In genomic region chr21:34204021-34204420, GRCh38 we compare ENCODE assay signal across 13 cellular contexts.
DNase-seq lines count a peak whose midpoint lies in the region; ATAC-seq and TF ChIP-seq lines count a peak whose summit lies in the region.
"Had no signal": no experiment of that assay in that cellular context is flagged by ENCODE, and none has a peak within 500 bp of the region (broad histone marks: within the 10 kb centered on the region; RNA-seq: fewer than 3 reads in every experiment).

No MANE protein-coding gene starts in this region.

- intact Hi-C loops in Right ventricle myocardium inferior (cut with DNase I) (loop anchor here (5.0 kb wide), 3 partner anchors 77 to 282 kb away; no protein-coding TSS in a partner anchor), uterus (cut with DNase I; ENCODE audit: low total_unique reads) (no loop called here)

- H4K91ac ChIP-seq in neuronal stem cell (ENCODE audit: low read depth, low read length, poor library complexity): no peak overlapping the region

- peak overlapping the region; percentile 73 for H2BK15ac ChIP-seq in neuronal stem cell (ENCODE audit: low read length)

- H3K4me3 ChIP-seq in cardiac muscle cell (no peak overlapping the region), neuronal stem cell (ENCODE audit: low read length in 2 of 2) (no peak overlapping the region), uterus (no peak overlapping the region)
- H3K4me3 ChIP-seq: SJSA1 had no signal

- H2AK5ac ChIP-seq in neuronal stem cell (ENCODE audit: low read depth, low read length): peak overlapping the region; percentile 97

- no CpG with 5 or more reads among the region's 10 CpGs for WGBS in neuronal stem cell (ENCODE audit: extremely low coverage in 2 of 2, insufficient read length in 2 of 2, insufficient replicate concordance in 1 of 2), 2 donors

- no peak overlapping the region for H3K4me3 Mint-ChIP-seq in activated CD8-positive, alpha-beta T cell treated with anti-CD3 and anti-CD28 coated beads, Interleukin-2, amount 10 ng/mL, durations not matched to agents 7 days and 5 days
- H3K4me3 Mint-ChIP-seq: activated naive CD8-positive, alpha-beta T cell treated with anti-CD3 and anti-CD28 coated beads, Interleukin-2, amount 50 U/mL, for 24 hours had no signal

- H3K4ac ChIP-seq in neuronal stem cell (ENCODE audit: low read length): no peak overlapping the region

- H3K79me1 ChIP-seq in neuronal stem cell (ENCODE audit: low read depth, low read length): no peaks in the 10 kb centered on the region

- H3K23ac ChIP-seq in neuronal stem cell (ENCODE audit: low read depth, low read length, poor library complexity): peak overlapping the region; percentile 26

- H3K9me3 ChIP-seq in cardiac muscle cell (ENCODE audit: low read depth): no peaks in the 10 kb centered on the region
- H3K9me3 ChIP-seq in neuronal stem cell (replicated peaks in 1 of 2; ENCODE audit: control insufficient read depth in 2 of 2, insufficient read depth in 1 of 2, low read depth in 1 of 2, low read length in 2 of 2): no peaks in the 10 kb centered on the region
- H3K9me3 ChIP-seq in uterus: no peaks in the 10 kb centered on the region
- H3K9me3 ChIP-seq: SJSA1 had no signal

- H3K14ac ChIP-seq in neuronal stem cell (ENCODE audit: low read length): no peak overlapping the region

- peaks cover 34% of the 10 kb centered on the region for H3K4me1 ChIP-seq in cardiac muscle cell (ENCODE audit: low read depth)
- H3K4me1 ChIP-seq in neuronal stem cell (ENCODE audit: control insufficient read depth in 2 of 2, insufficient read depth in 1 of 2, low read depth in 1 of 2, low read length in 2 of 2): peaks cover 28 to 29% of the 10 kb centered on the region in 2 donors
- H3K4me1 ChIP-seq in uterus: peaks cover 0 to 5% of the 10 kb centered on the region in 2 donors

- peak overlapping the region; percentile 11 for H2AFZ ChIP-seq in neuronal stem cell (ENCODE audit: low read length)

- H2BK5ac ChIP-seq in neuronal stem cell (ENCODE audit: low read length): peak overlapping the region; percentile 45

- H3K27me3 Mint-ChIP-seq in activated CD8-positive, alpha-beta T cell treated with anti-CD3 and anti-CD28 coated beads, Interleukin-2, amount 10 ng/mL, durations not matched to agents 7 days and 5 days (ENCODE audit: low read depth): no peaks in the 10 kb centered on the region

- H3K27me3 ChIP-seq in cardiac muscle cell: no peaks in the 10 kb centered on the region
- no peaks in the 10 kb centered on the region for H3K27me3 ChIP-seq in neuronal stem cell (ENCODE audit: control insufficient read depth in 3 of 3, insufficient read depth in 3 of 3, low read depth in 1 of 3, low read length in 3 of 3)
- H3K27me3 ChIP-seq in uterus: no peaks in the 10 kb centered on the region
- H3K27me3 ChIP-seq: SJSA1 had no signal

- peaks cover 5% of the 10 kb centered on the region for H3K36me3 Mint-ChIP-seq in activated CD8-positive, alpha-beta T cell treated with anti-CD3 and anti-CD28 coated beads, Interleukin-2, amount 10 ng/mL, durations not matched to agents 7 days and 5 days (ENCODE audit: low read depth)

- H4K8ac ChIP-seq in neuronal stem cell (ENCODE audit: low read depth, low read length): no peak overlapping the region

- H3K9ac ChIP-seq in neuronal stem cell (ENCODE audit: low read depth, low read length, poor library complexity): no peak overlapping the region

- peaks cover 48% of the 10 kb centered on the region for H3K4me1 Mint-ChIP-seq in activated CD8-positive, alpha-beta T cell treated with anti-CD3 and anti-CD28 coated beads, Interleukin-2, amount 10 ng/mL, durations not matched to agents 7 days and 5 days (ENCODE audit: low read depth)

- no peak overlapping the region for H3K4me2 ChIP-seq in neuronal stem cell (ENCODE audit: insufficient read depth, low read length, poor library complexity, severe bottlenecking)

- peak overlapping the region; percentile 58 for H3K18ac ChIP-seq in neuronal stem cell (ENCODE audit: low read length)

- peak overlapping the region; percentile 98 for H2BK120ac ChIP-seq in neuronal stem cell (ENCODE audit: low read depth, low read length)

- CTCF ChIA-PET in activated CD8-positive, alpha-beta T cell treated with anti-CD3 and anti-CD28 coated beads, Interleukin-2, amount 10 ng/mL, durations not matched to agents 7 days and 5 days (lab: Charles Lee): interaction anchor here (2.8 to 3.5 kb wide), 3 partner anchors 75 to 280 kb away, joined by 12 to 20 read pairs (median 12); no protein-coding TSS in a partner anchor

- POLR2A ChIA-PET in activated CD8-positive, alpha-beta T cell treated with anti-CD3 and anti-CD28 coated beads, Interleukin-2, amount 10 ng/mL, durations not matched to agents 7 days and 5 days (lab: Charles Lee): no interaction called here

- ATAC-seq in Right ventricle myocardium inferior (no peak), HG03280 (IDR thresholded peaks at IDR 0.05; ENCODE audit: unreplicated experiment) (no peak)
- no peak for ATAC-seq in activated CD8-positive, alpha-beta T cell treated with anti-CD3 and anti-CD28 coated beads, Interleukin-2, amount 10 ng/mL, durations not matched to agents 7 days and 5 days
- ATAC-seq: activated naive CD8-positive, alpha-beta T cell treated with anti-CD3 and anti-CD28 coated beads, Interleukin-2, amount 50 U/mL, for 24 hours had no signal

- DNase-seq in cardiac muscle cell (ENCODE audit: low read depth in 1 of 2, low spot score in 1 of 2): no peak
- DNase-seq in Right ventricle myocardium inferior (ENCODE audit: missing footprints): no peak
- peak in 1 of 61 donors; percentile 67 for DNase-seq in caudate nucleus (lab: John Stamatoyannopoulos, UW)
- DNase-seq in neuronal stem cell (ENCODE audit: low spot score): no peak
- DNase-seq in uterus: no peak
- DNase-seq in DMS53 (lab: John Stamatoyannopoulos, UW): no peak
- DNase-seq in activated CD8-positive, alpha-beta T cell treated with anti-CD3 and anti-CD28 coated beads, Interleukin-2, amount 10 ng/mL, durations not matched to agents 7 days and 5 days: no peak
- DNase-seq: activated CD4-positive, alpha-beta T cell treated with anti-CD3 and anti-CD28 coated beads for 4 hours; activated naive CD8-positive, alpha-beta T cell treated with anti-CD3 and anti-CD28 coated beads, Interleukin-2, amount 50 U/mL, for 24 hours; activated T-cell treated with anti-CD3 and anti-CD28 coated beads, Interleukin-2, amount 50 U/mL, for 1 hour; T-helper 9 cell had no signal

- no peaks in the 10 kb centered on the region for H3K9me3 Mint-ChIP-seq in activated CD8-positive, alpha-beta T cell treated with anti-CD3 and anti-CD28 coated beads, Interleukin-2, amount 10 ng/mL, durations not matched to agents 7 days and 5 days (ENCODE audit: insufficient read depth)

- TF ChIP-seq POLR2A in uterus (IDR thresholded peaks at IDR 0.05): no peak

- no peak for TF ChIP-seq CTCF in cardiac muscle cell (IDR thresholded peaks at IDR 0.05; ENCODE audit: low read depth, low read length)
- no peak for TF ChIP-seq CTCF in uterus (IDR thresholded peaks at IDR 0.05)

- no peak overlapping the region for H3K27ac Mint-ChIP-seq in activated CD8-positive, alpha-beta T cell treated with anti-CD3 and anti-CD28 coated beads, Interleukin-2, amount 10 ng/mL, durations not matched to agents 7 days and 5 days
- H3K27ac Mint-ChIP-seq: activated naive CD8-positive, alpha-beta T cell treated with anti-CD3 and anti-CD28 coated beads, Interleukin-2, amount 50 U/mL, for 24 hours had no signal

- peak overlapping the region; percentile 99 for H2BK12ac ChIP-seq in neuronal stem cell (ENCODE audit: low read length)

- H3K36me3 ChIP-seq in cardiac muscle cell: no peaks in the 10 kb centered on the region
- no peaks in the 10 kb centered on the region for H3K36me3 ChIP-seq in neuronal stem cell (replicated peaks in 1 of 2; ENCODE audit: control insufficient read depth in 2 of 2, insufficient read depth in 2 of 2, low read length in 2 of 2)
- no peaks in the 10 kb centered on the region for H3K36me3 ChIP-seq in uterus
- H3K36me3 ChIP-seq: SJSA1 had no signal

- H3K27ac ChIP-seq in cardiac muscle cell: peak overlapping the region; percentile 94
- peak overlapping the region; percentile 63 for H3K27ac ChIP-seq in caudate nucleus (ENCODE audit: low read depth, low read length)
- H3K27ac ChIP-seq in neuronal stem cell (replicated peaks; ENCODE audit: low read length): peak overlapping the region; percentile 73
- H3K27ac ChIP-seq in uterus: peak overlapping the region; percentile 83 to 84
- H3K27ac ChIP-seq: SJSA1 had no signal
